ENCODE assay signal across 8 cellular contexts in the genomic region with DNA sequence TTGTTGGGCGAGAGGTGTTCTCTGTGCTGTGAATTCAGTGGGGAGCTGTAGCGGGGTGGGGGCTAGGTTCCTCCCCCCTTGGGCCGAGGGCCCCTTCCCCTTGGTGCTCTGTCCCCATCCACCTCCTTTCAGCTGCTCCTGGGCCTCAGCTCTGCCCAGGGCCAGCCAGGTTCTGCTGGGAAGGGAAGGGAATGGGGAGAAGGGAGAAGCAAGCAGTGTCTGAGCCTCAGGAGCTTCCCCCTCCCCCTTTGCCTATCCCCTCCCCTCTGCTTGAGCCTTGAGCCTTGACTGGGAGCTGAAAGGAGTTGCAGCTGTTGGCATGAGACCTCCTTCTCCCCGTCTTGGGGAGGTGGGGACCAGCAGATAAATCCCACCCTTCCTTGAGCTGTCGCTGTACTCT. TPM values are rescaled to one million over a fixed set of nuclear protein-coding genes. Genes with fewer than 3 reads are reported as not detected.
DNase-seq lines count a peak whose midpoint lies in the region; ATAC-seq and TF ChIP-seq lines count a peak whose summit lies in the region.

No MANE protein-coding gene starts in this region.

- H3F3A ChIP-seq in smooth muscle cell (ENCODE audit: low read depth): peaks cover 32% of the 10 kb centered on the region

- H3K9me3 ChIP-seq in WERI-Rb-1 (ENCODE audit: severe bottlenecking) (no peaks in the 10 kb centered on the region), right atrium auricular region (no peaks in the 10 kb centered on the region), smooth muscle cell (replicated peaks; ENCODE audit: low read depth) (no peaks in the 10 kb centered on the region)

- ATAC-seq in HG03520 (IDR thresholded peaks at IDR 0.05; ENCODE audit: unreplicated experiment): no peak
- no peak for ATAC-seq in GM18870 (IDR thresholded peaks at IDR 0.05; ENCODE audit: unreplicated experiment)
- no peak for ATAC-seq in HG02884 (IDR thresholded peaks at IDR 0.05; ENCODE audit: unreplicated experiment)

- H3K27me3 ChIP-seq in WERI-Rb-1 (ENCODE audit: insufficient read depth, low read depth, severe bottlenecking) (no peaks in the 10 kb centered on the region), right atrium auricular region (no peaks in the 10 kb centered on the region), smooth muscle cell (ENCODE audit: low read depth) (no peaks in the 10 kb centered on the region)

- H3K4me3 ChIP-seq in WERI-Rb-1 (ENCODE audit: low read depth, low read length): peak overlapping the region; percentile 70
- H3K4me3 ChIP-seq in right atrium auricular region: peak overlapping the region; percentile 81 to 84
- peak overlapping the region; percentile 100 for H3K4me3 ChIP-seq in smooth muscle cell

- peak overlapping the region; percentile 95 for H3K27ac ChIP-seq in WERI-Rb-1
- peak overlapping the region; percentile 78 to 93 for H3K27ac ChIP-seq in right atrium auricular region
- peak overlapping the region; percentile 86 for H3K27ac ChIP-seq in smooth muscle cell (ENCODE audit: low read depth)

- peaks cover 49% of the 10 kb centered on the region for H3K79me2 ChIP-seq in smooth muscle cell (ENCODE audit: low read depth)

- TF ChIP-seq CTCF in WERI-Rb-1 (IDR thresholded peaks at IDR 0.05; ENCODE audit: low read depth, low read length) (no peak), right atrium auricular region (IDR thresholded peaks at IDR 0.05) (no peak), smooth muscle cell (IDR thresholded peaks at IDR 0.05; ENCODE audit: borderline replicate concordance, insufficient read depth, poor library complexity, severe bottlenecking) (no peak)

- H3K9ac ChIP-seq in smooth muscle cell (ENCODE audit: low read depth): peak overlapping the region; percentile 70

- H3K4me2 ChIP-seq in smooth muscle cell: peak overlapping the region; percentile 100

- H2AFZ ChIP-seq in smooth muscle cell (ENCODE audit: low read depth): peak overlapping the region; percentile 85

- H3K4me1 ChIP-seq in right atrium auricular region: peaks cover 0 to 58% of the 10 kb centered on the region in 2 donors
- H3K4me1 ChIP-seq in smooth muscle cell (ENCODE audit: low read depth): peaks cover 16% of the 10 kb centered on the region

- 62% methylated on average over 5 of the region's 5 CpGs for WGBS in smooth muscle cell (ENCODE audit: low lambda C conversion rate)

- peaks cover 44% of the 10 kb centered on the region for H4K20me1 ChIP-seq in smooth muscle cell (ENCODE audit: low read depth)

- DNase-seq in NCI-H748 (lab: John Stamatoyannopoulos, UW; ENCODE audit: unreplicated experiment) (peak; percentile 49), NCI-H748 treated with DMSO at 0.1 percent for 48 hours (lab: John Stamatoyannopoulos, UW) (no peak), WERI-Rb-1 (peak; percentile 88), right atrium auricular region (ENCODE audit: low spot score) (no peak), smooth muscle cell (lab: John Stamatoyannopoulos, UW; ENCODE audit: unreplicated experiment) (no peak)

- H3K36me3 ChIP-seq in WERI-Rb-1: peaks cover 85% of the 10 kb centered on the region
- H3K36me3 ChIP-seq in right atrium auricular region: peaks cover 49% of the 10 kb centered on the region
- H3K36me3 ChIP-seq in smooth muscle cell (ENCODE audit: low read depth): no peaks in the 10 kb centered on the region

RNA-seq across cellular contexts. Expression of a gene that starts 0.6 kb away (rescaled TPM):
- 10 to 100 TPM; 29.0 to 40.6 TPM for total RNA-seq in right atrium auricular region
- total RNA-seq in smooth muscle cell: 56.4 and 64.8 TPM in 2 replicates
- polyA plus RNA-seq in smooth muscle cell: 71.9 and 72.7 TPM in 2 replicates

RNA-seq across cellular contexts. Expression of a gene that starts 6.8 kb away (rescaled TPM):
- total RNA-seq in right atrium auricular region (100 to 1,000 TPM; 122 to 153 TPM), smooth muscle cell (51.5 and 61.8 TPM in 2 replicates)
- 102 and 113 TPM in 2 replicates for polyA plus RNA-seq in smooth muscle cell

RNA-seq across cellular contexts. Expression of a gene that starts 7.1 kb away (rescaled TPM):
- 10 to 100 TPM; 29.6 to 50.3 TPM for total RNA-seq in right atrium auricular region
- 71.3 and 86.7 TPM in 2 replicates for total RNA-seq in smooth muscle cell
- 154 and 161 TPM in 2 replicates for polyA plus RNA-seq in smooth muscle cell

RNA-seq across cellular contexts. Expression of a gene that starts 32.8 kb away (rescaled TPM):
- total RNA-seq in right atrium auricular region: 1 to 10 TPM; 6.5 to 9.0 TPM
- 36.9 and 51.4 TPM in 2 replicates for total RNA-seq in smooth muscle cell
- polyA plus RNA-seq in smooth muscle cell: 48.7 and 49.6 TPM in 2 replicates

RNA-seq across cellular contexts. Expression of a gene that starts 36.5 kb away (rescaled TPM):
- total RNA-seq in right atrium auricular region (10 to 100 TPM; 32.8 to 41.1 TPM), smooth muscle cell (33.4 and 51.3 TPM in 2 replicates)
- polyA plus RNA-seq in smooth muscle cell: 44.1 and 46.4 TPM in 2 replicates

Comparison
In these comparisons a context has a peak if more than half of its experiments do, and no peak if none do; other contexts are left out.
1. DNase-seq: peak in NCI-H748 (single experiment) and WERI-Rb-1 (single experiment); none in NCI-H748 treated with DMSO at 0.1 percent for 48 hours (single experiment), right atrium auricular region (single experiment) and smooth muscle cell (single experiment).
2. Peak in every context shown above with its lines, with median percentiles within 50 percentile points of each other: H3K27ac ChIP-seq and H3K4me3 ChIP-seq.